9 cellular contexts compared by ENCODE assay signal in genomic region chr9:19934301-19934868, GRCh38.
DNase-seq lines count a peak whose midpoint lies in the region; ATAC-seq, FAIRE-seq and TF ChIP-seq lines count a peak whose summit lies in the region.
"Had no signal": no experiment of that assay in that cellular context is flagged by ENCODE, and none has a peak within 500 bp of the region (broad histone marks: within the 10 kb centered on the region; RNA-seq: fewer than 3 reads in every experiment).

No MANE protein-coding gene starts in this region.

- peak overlapping the region; percentile 71 for H3K4me3 Mint-ChIP-seq in activated naive CD4-positive, alpha-beta T cell treated with anti-CD3 and anti-CD28 coated beads, Interleukin-2, amount 50 U/mL, for 24 hours

- H3K9me3 ChIP-seq in esophagus muscularis mucosa: no peaks in the 10 kb centered on the region
- no peaks in the 10 kb centered on the region for H3K9me3 ChIP-seq in upper lobe of right lung

- peaks cover 4 to 14% (median 9%) of the 10 kb centered on the region in 4 donors for H3K4me1 ChIP-seq in esophagus muscularis mucosa
- H3K4me1 ChIP-seq in upper lobe of right lung: no peaks in the 10 kb centered on the region

- intact Hi-C loops in esophagus muscularis mucosa (cut with DNase I): no loop called here
- intact Hi-C loops in upper lobe of right lung (cut with DNase I): no loop called here

- no peak overlapping the region for H3K27ac Mint-ChIP-seq in activated naive CD4-positive, alpha-beta T cell treated with anti-CD3 and anti-CD28 coated beads, Interleukin-2, amount 50 U/mL, for 24 hours

- no peak overlapping the region for H3K27ac ChIP-seq in esophagus muscularis mucosa (replicated peaks in 1 of 4)
- no peak overlapping the region for H3K27ac ChIP-seq in upper lobe of right lung

- no peaks in the 10 kb centered on the region for H3K36me3 ChIP-seq in esophagus muscularis mucosa
- no peaks in the 10 kb centered on the region for H3K36me3 ChIP-seq in upper lobe of right lung

- peak; percentile 57 for ATAC-seq in upper lobe of right lung

- peaks cover 2% of the 10 kb centered on the region for H3K36me3 Mint-ChIP-seq in activated naive CD4-positive, alpha-beta T cell treated with anti-CD3 and anti-CD28 coated beads, Interleukin-2, amount 50 U/mL, for 24 hours

- no peaks in the 10 kb centered on the region for H3K9me3 Mint-ChIP-seq in activated naive CD4-positive, alpha-beta T cell treated with anti-CD3 and anti-CD28 coated beads, Interleukin-2, amount 50 U/mL, for 24 hours

- FAIRE-seq in urothelium cell line (lab: Jason Lieb, UNC): no peak

- H3K4me3 ChIP-seq in esophagus muscularis mucosa (peak overlapping the region; percentile 51 to 61 (median 54)), upper lobe of right lung (peak overlapping the region; percentile 55)

- no peaks in the 10 kb centered on the region for H3K27me3 ChIP-seq in esophagus muscularis mucosa
- H3K27me3 ChIP-seq in upper lobe of right lung: no peaks in the 10 kb centered on the region

- no peak for TF ChIP-seq CTCF in esophagus muscularis mucosa (IDR thresholded peaks at IDR 0.05)
- TF ChIP-seq CTCF in upper lobe of right lung (IDR thresholded peaks at IDR 0.05): no peak
- TF ChIP-seq CTCF in GM10266 (IDR thresholded peaks at IDR 0.05; ENCODE audit: control insufficient read depth, insufficient read depth, low read depth, missing control alignments): no peak

- no peak for TF ChIP-seq POLR2A in esophagus muscularis mucosa (IDR thresholded peaks at IDR 0.05; ENCODE audit: low read depth)

- TF ChIP-seq EP300 in esophagus muscularis mucosa (IDR thresholded peaks at IDR 0.05): no peak

- peaks cover 3% of the 10 kb centered on the region for H3K4me1 Mint-ChIP-seq in activated naive CD4-positive, alpha-beta T cell treated with anti-CD3 and anti-CD28 coated beads, Interleukin-2, amount 50 U/mL, for 24 hours

- peaks cover 5% of the 10 kb centered on the region for H3K27me3 Mint-ChIP-seq in activated naive CD4-positive, alpha-beta T cell treated with anti-CD3 and anti-CD28 coated beads, Interleukin-2, amount 50 U/mL, for 24 hours

- DNase-seq in activated naive CD4-positive, alpha-beta T cell treated with Interleukin-2 at 50 U/mL for 16 hours: no peak
- DNase-seq in esophagus muscularis mucosa (ENCODE audit: extremely low spot score) (no peak), mucosa of gallbladder (ENCODE audit: low spot score) (peak; percentile 16), upper lobe of right lung (no peak), urothelium cell line (ENCODE audit: low spot score) (no peak), GM10266 (ENCODE audit: extremely low spot score) (no peak), DMS 273 (lab: John Stamatoyannopoulos, UW; ENCODE audit: unreplicated experiment) (no peak)
- DNase-seq: DND-41 had no signal

- WGBS in esophagus muscularis mucosa: 30% methylated on average over 32 of the region's 41 CpGs
